Comparison of ENCODE assay signal across 1 cellular context in genomic region chr5:181204561-181205401, GRCh38.
A peak's percentile ranks its signal among the peaks of the same experiment; 100 is the strongest.
TF ChIP-seq lines count a peak whose summit lies in the region.

Gene TRIM7, minus strand, starts transcription at chr5:181205196. Its CDS starts 86 bp downstream, at chr5:181205110.

TF ChIP-seq in K562, 482 proteins besides CTCF, POLR2A, EP300 and RAD21 (continued from another document):
- TF ChIP-seq ZBTB12 (CRISPR knock-in tag; IDR thresholded peaks at IDR 0.05), result no peak
- no peak for TF ChIP-seq NR0B1 (IDR thresholded peaks at IDR 0.05; ENCODE audit: partially characterized antibody)
- peak; percentile 77 for TF ChIP-seq POLR2G (IDR thresholded peaks at IDR 0.05; ENCODE audit: low read depth, low read length)
- TF ChIP-seq CCNT2 (IDR thresholded peaks at IDR 0.05; ENCODE audit: borderline replicate concordance, extremely low read depth, insufficient read length, low read depth, low read length), result peak; percentile 26
- no peak for TF ChIP-seq ARHGAP35 (IDR thresholded peaks at IDR 0.05; ENCODE audit: partially characterized antibody)
- TF ChIP-seq ZNF57 (CRISPR knock-in tag; IDR thresholded peaks at IDR 0.05), result no peak
- TF ChIP-seq, protein P1, sequence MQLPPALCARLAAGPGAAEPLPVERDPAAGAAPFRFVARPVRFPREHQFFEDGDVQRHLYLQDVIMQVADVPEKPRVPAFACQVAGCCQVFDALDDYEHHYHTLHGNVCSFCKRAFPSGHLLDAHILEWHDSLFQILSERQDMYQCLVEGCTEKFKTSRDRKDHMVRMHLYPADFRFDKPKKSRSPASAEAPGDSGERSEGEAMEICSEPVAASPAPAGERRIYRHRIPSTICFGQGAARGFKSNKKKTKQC (CRISPR knock-in tag; IDR thresholded peaks at IDR 0.05), result peak; percentile 68; the same call in 1 of the 2 replicates
- TF ChIP-seq ZNF384 (IDR thresholded peaks at IDR 0.05; ENCODE audit: low read depth, low read length), result no peak
- TF ChIP-seq ARID1B (IDR thresholded peaks at IDR 0.05), result no peak
- no peak for TF ChIP-seq ID3 (CRISPR knock-in tag; IDR thresholded peaks at IDR 0.05)
- TF ChIP-seq ID3 (tag; IDR thresholded peaks at IDR 0.05), result peak; percentile 73; the same call in 1 of the 2 replicates
- TF ChIP-seq, protein P2, sequence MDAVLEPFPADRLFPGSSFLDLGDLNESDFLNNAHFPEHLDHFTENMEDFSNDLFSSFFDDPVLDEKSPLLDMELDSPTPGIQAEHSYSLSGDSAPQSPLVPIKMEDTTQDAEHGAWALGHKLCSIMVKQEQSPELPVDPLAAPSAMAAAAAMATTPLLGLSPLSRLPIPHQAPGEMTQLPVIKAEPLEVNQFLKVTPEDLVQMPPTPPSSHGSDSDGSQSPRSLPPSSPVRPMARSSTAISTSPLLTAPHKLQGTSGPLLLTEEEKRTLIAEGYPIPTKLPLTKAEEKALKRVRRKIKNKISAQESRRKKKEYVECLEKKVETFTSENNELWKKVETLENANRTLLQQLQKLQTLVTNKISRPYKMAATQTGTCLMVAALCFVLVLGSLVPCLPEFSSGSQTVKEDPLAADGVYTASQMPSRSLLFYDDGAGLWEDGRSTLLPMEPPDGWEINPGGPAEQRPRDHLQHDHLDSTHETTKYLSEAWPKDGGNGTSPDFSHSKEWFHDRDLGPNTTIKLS (IDR thresholded peaks at IDR 0.05; ENCODE audit: borderline replicate concordance, low read depth), result peak; percentile 24; the same call in 1 of the 2 replicates
- TF ChIP-seq CREM (IDR thresholded peaks at IDR 0.05; ENCODE audit: low read depth), result no peak
- TF ChIP-seq NCOA6 (IDR thresholded peaks at IDR 0.05), result 0 out of 2 replicates have a peak, but pooled peaks have one; percentile 51
- peak; percentile 75 for TF ChIP-seq RBBP5 (IDR thresholded peaks at IDR 0.05; ENCODE audit: borderline replicate concordance, insufficient read depth, low read length, poor library complexity, severe bottlenecking)
- no peak for TF ChIP-seq ZNF324 (CRISPR knock-in tag; IDR thresholded peaks at IDR 0.05)
- no peak for TF ChIP-seq SIX5 (IDR thresholded peaks at IDR 0.05; ENCODE audit: borderline replicate concordance in 1 of 2, insufficient read depth in 1 of 2, low read depth in 1 of 2, low read length in 2 of 2)
- TF ChIP-seq CREBBP (IDR thresholded peaks at IDR 0.05; ENCODE audit: low read depth, low read length), result no peak
- no peak for TF ChIP-seq BRCA1 (IDR thresholded peaks at IDR 0.05)
- no peak for TF ChIP-seq BRCA1 (CRISPR knock-in tag; IDR thresholded peaks at IDR 0.05)
- no peak for TF ChIP-seq NR1H2 (CRISPR knock-in tag; IDR thresholded peaks at IDR 0.05)
- no peak for TF ChIP-seq RBM39 (optimal IDR thresholded peaks at IDR 0.05; ENCODE audit: low read depth, low read length)
- TF ChIP-seq, protein P3, sequence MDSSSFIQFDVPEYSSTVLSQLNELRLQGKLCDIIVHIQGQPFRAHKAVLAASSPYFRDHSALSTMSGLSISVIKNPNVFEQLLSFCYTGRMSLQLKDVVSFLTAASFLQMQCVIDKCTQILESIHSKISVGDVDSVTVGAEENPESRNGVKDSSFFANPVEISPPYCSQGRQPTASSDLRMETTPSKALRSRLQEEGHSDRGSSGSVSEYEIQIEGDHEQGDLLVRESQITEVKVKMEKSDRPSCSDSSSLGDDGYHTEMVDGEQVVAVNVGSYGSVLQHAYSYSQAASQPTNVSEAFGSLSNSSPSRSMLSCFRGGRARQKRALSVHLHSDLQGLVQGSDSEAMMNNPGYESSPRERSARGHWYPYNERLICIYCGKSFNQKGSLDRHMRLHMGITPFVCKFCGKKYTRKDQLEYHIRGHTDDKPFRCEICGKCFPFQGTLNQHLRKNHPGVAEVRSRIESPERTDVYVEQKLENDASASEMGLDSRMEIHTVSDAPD (CRISPR knock-in tag; IDR thresholded peaks at IDR 0.05), result no peak
- no peak for TF ChIP-seq ZNF655 (CRISPR knock-in tag; IDR thresholded peaks at IDR 0.05)
- TF ChIP-seq SIRT6 (IDR thresholded peaks at IDR 0.05; ENCODE audit: low read depth, low read length), result no peak
- TF ChIP-seq ZNF121 (CRISPR knock-in tag; conservative IDR thresholded peaks at IDR 0.05), result no peak
- TF ChIP-seq GTF2F1 (IDR thresholded peaks at IDR 0.05; ENCODE audit: low read depth, low read length), result no peak
- peak in 1 of 2 experiments; percentile 38; a peak in 1 of 4 replicates for TF ChIP-seq HDAC1 (IDR thresholded peaks at IDR 0.05)
- no peak for TF ChIP-seq ZNF551 (CRISPR knock-in tag; IDR thresholded peaks at IDR 0.05)
- no peak for TF ChIP-seq MXI1 (IDR thresholded peaks at IDR 0.05; ENCODE audit: low read depth, low read length)
- TF ChIP-seq SAFB (IDR thresholded peaks at IDR 0.05; ENCODE audit: borderline replicate concordance, low read depth, low read length), result 0 out of 2 replicates have a peak, but pooled peaks have one; percentile 36
- TF ChIP-seq FUS (optimal IDR thresholded peaks at IDR 0.05; ENCODE audit: low read depth, low read length), result peak; percentile 23
- TF ChIP-seq RB1 (IDR thresholded peaks at IDR 0.05; ENCODE audit: low read depth), result peak; percentile 19; the same call in 1 of the 2 replicates
- no peak for TF ChIP-seq ZNF766 (CRISPR knock-in tag; conservative IDR thresholded peaks at IDR 0.05)
- peak; percentile 67 for TF ChIP-seq KDM5B (IDR thresholded peaks at IDR 0.05; ENCODE audit: insufficient replicate concordance, low read depth, low read length)
